16 cellular contexts compared by ENCODE assay signal in the genomic region with DNA sequence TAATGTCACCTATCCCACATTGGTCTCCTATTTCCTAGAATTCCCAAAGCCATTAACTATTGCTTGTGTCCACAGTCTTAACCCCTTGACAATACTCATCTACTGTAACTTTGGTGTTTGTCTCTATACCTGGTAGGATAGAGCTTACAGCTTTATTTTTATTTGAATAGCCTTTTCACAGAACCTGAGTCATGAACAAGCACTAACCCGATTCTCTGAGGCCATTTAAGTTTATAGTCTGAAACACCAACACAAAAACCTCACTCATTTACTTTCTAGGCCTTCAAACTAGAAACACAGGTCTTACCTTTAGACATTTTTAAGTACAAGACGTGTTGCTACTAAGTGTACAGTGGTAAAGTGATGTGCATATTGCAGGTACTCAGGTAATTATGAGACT. TPM values are rescaled to one million over a fixed set of nuclear protein-coding genes. Genes with fewer than 3 reads are reported as not detected.
DNase-seq lines count a peak whose midpoint lies in the region; ATAC-seq, FAIRE-seq and TF ChIP-seq lines count a peak whose summit lies in the region.
"Had no signal": no experiment of that assay in that cellular context is flagged by ENCODE, and none has a peak within 500 bp of the region (broad histone marks: within the 10 kb centered on the region; RNA-seq: fewer than 3 reads in every experiment).

No MANE protein-coding gene starts in this region.

- intact Hi-C loops in left cardiac atrium (cut with DNase I) (no loop called here), HepG2 (cut with micrococcal nuclease; ENCODE audit: unreplicated experiment) (no loop called here)

- H3K27ac Mint-ChIP-seq in activated T-helper 17 cell treated with anti-CD3 and anti-CD28 coated beads, Interleukin-2, amount 50 U/mL, for 72 hours, result peak overlapping the region; percentile 47
- H3K27ac Mint-ChIP-seq in type B pancreatic cell, result no peak overlapping the region

- peaks cover 20% of the 10 kb centered on the region for H3K36me3 ChIP-seq in cardiac muscle cell
- no peaks in the 10 kb centered on the region for H3K36me3 ChIP-seq in hepatocyte (replicated peaks; ENCODE audit: insufficient read depth, low read depth)
- peaks cover 4 to 43% of the 10 kb centered on the region in 2 experiments; a peak in 3 of 5 replicates for H3K36me3 ChIP-seq in HepG2 (replicated peaks in 1 of 2; ENCODE audit: control insufficient read depth in 1 of 2, insufficient read depth in 2 of 2, low read length in 2 of 2)

- 89% methylated on average over 2 of the region's 2 CpGs for WGBS in hepatocyte (ENCODE audit: low lambda C conversion rate, missing lambda C conversion rate)
- 96% methylated on average over 2 of the region's 2 CpGs for WGBS in HepG2 (ENCODE audit: low lambda C conversion rate)

- no peak for DNase-seq in cardiac muscle cell (ENCODE audit: low read depth in 1 of 2, low spot score in 1 of 2)
- no peak for DNase-seq in left cardiac atrium
- no peak for DNase-seq in hepatocyte (ENCODE audit: low spot score)
- DNase-seq in type B pancreatic cell (ENCODE audit: extremely low spot score, unreplicated experiment), result no peak
- DNase-seq in NCI-H2196 (lab: John Stamatoyannopoulos, UW; ENCODE audit: unreplicated experiment), result no peak
- DNase-seq in COLO829 (ENCODE audit: low spot score), result no peak
- no peak for DNase-seq in HepG2 (ENCODE audit: low spot score)
- DNase-seq: activated T-cell treated with anti-CD3 and anti-CD28 coated beads, Interleukin-2, amount 50 U/mL, for 48 hours; amygdala; NCI-H2029; stimulated activated CD4-positive, alpha-beta T cell treated with anti-CD3 and anti-CD28 coated beads, Interleukin-2, amount 100 ng/mL, for 48 hours; T-helper 1 cell; thyroid gland had no signal

- no peak overlapping the region for H3K4me3 ChIP-seq in cardiac muscle cell
- H3K4me3 ChIP-seq in hepatocyte, result no peak overlapping the region
- no peak overlapping the region for H3K4me3 ChIP-seq in HepG2 (replicated peaks in 1 of 3; ENCODE audit: insufficient read depth in 1 of 3, low read depth in 2 of 3, low read length in 3 of 3)
- H3K4me3 ChIP-seq: coronary artery, thyroid gland had no signal

- H3K4me2 ChIP-seq in hepatocyte (peak overlapping the region; percentile 6), HepG2 (ENCODE audit: low read depth, low read length) (no peak overlapping the region)

- peaks cover 78% of the 10 kb centered on the region for H3K36me3 Mint-ChIP-seq in activated T-helper 17 cell treated with anti-CD3 and anti-CD28 coated beads, Interleukin-2, amount 50 U/mL, for 72 hours (ENCODE audit: low read depth)
- peaks cover 29% of the 10 kb centered on the region for H3K36me3 Mint-ChIP-seq in type B pancreatic cell

- no peaks in the 10 kb centered on the region for H3K9me3 ChIP-seq in cardiac muscle cell (ENCODE audit: low read depth)
- H3K9me3 ChIP-seq in hepatocyte (ENCODE audit: low read depth), result no peaks in the 10 kb centered on the region
- H3K9me3 ChIP-seq in HepG2 (ENCODE audit: low read length), result no peaks in the 10 kb centered on the region
- H3K9me3 ChIP-seq: thyroid gland had no signal

- BruUV-seq in HepG2 (replicated peaks; lab: Mats Ljungman, UMichigan), result no TSS peak

- TF ChIP-seq CTCF in cardiac muscle cell (IDR thresholded peaks at IDR 0.05; ENCODE audit: low read depth, low read length) (no peak), hepatocyte (IDR thresholded peaks at IDR 0.05; ENCODE audit: poor library complexity) (no peak), type B pancreatic cell (conservative IDR thresholded peaks at IDR 0.05) (no peak), HepG2 (CRISPR knock-in tag; IDR thresholded peaks at IDR 0.05) (no peak)

- H3K9me3 Mint-ChIP-seq in activated T-helper 17 cell treated with anti-CD3 and anti-CD28 coated beads, Interleukin-2, amount 50 U/mL, for 72 hours, result no peaks in the 10 kb centered on the region
- no peaks in the 10 kb centered on the region for H3K9me3 Mint-ChIP-seq in type B pancreatic cell

- H2AFZ ChIP-seq in hepatocyte (no peak overlapping the region), HepG2 (ENCODE audit: low read length) (no peak overlapping the region)

- TF ChIP-seq POLR2A in HepG2 (IDR thresholded peaks at IDR 0.05; ENCODE audit: insufficient read depth in 1 of 2, low read depth in 2 of 2, low read length in 2 of 2), result no peak

- TF ChIP-seq EP300 in HepG2 (IDR thresholded peaks at IDR 0.05; ENCODE audit: low read depth in 2 of 2, low read length in 2 of 2) (no peak), HepG2 (CRISPR knock-in tag; IDR thresholded peaks at IDR 0.05; ENCODE audit: borderline replicate concordance) (no peak)

- CTCF ChIA-PET in HepG2 (lab: Yijun Ruan, JAX; ENCODE audit: low intra/inter-chr PET ratio, low total read pairs), result no interaction called here

- no peak for ATAC-seq in left cardiac atrium
- ATAC-seq in activated T-helper 17 cell treated with anti-CD3 and anti-CD28 coated beads, Interleukin-2, amount 50 U/mL, for 72 hours (replicated peaks), result no peak
- no peak for ATAC-seq in HepG2
- ATAC-seq: sciatic nerve had no signal

- H3K27me3 ChIP-seq in cardiac muscle cell, result no peaks in the 10 kb centered on the region
- H3K27me3 ChIP-seq in hepatocyte, result no peaks in the 10 kb centered on the region
- H3K27me3 ChIP-seq in HepG2 (ENCODE audit: control insufficient read depth in 1 of 2, insufficient read depth in 2 of 2, low read length in 2 of 2), result no peaks in the 10 kb centered on the region
- H3K27me3 ChIP-seq: thyroid gland had no signal

- no peak for FAIRE-seq in HepG2 (lab: Jason Lieb, UNC)

- no peak for TF ChIP-seq RAD21 in HepG2 (CRISPR knock-in tag; IDR thresholded peaks at IDR 0.05)

- H3K27ac ChIP-seq in cardiac muscle cell, result peak overlapping the region; percentile 22
- no peak overlapping the region for H3K27ac ChIP-seq in hepatocyte
- H3K27ac ChIP-seq in HepG2 (ENCODE audit: extremely low read length, insufficient read depth, low read length), result no peak overlapping the region
- H3K27ac ChIP-seq: coronary artery, thyroid gland had no signal

- H3K27me3 Mint-ChIP-seq in activated T-helper 17 cell treated with anti-CD3 and anti-CD28 coated beads, Interleukin-2, amount 50 U/mL, for 72 hours, result no peaks in the 10 kb centered on the region
- no peaks in the 10 kb centered on the region for H3K27me3 Mint-ChIP-seq in type B pancreatic cell

- peak overlapping the region; percentile 23 for H3K4me3 Mint-ChIP-seq in activated T-helper 17 cell treated with anti-CD3 and anti-CD28 coated beads, Interleukin-2, amount 50 U/mL, for 72 hours
- H3K4me3 Mint-ChIP-seq in type B pancreatic cell, result peak overlapping the region; percentile 3

- POLR2A ChIA-PET in HepG2 (lab: Yijun Ruan, JAX), result no interaction called here

- H3K9ac ChIP-seq in HepG2 (ENCODE audit: insufficient read depth, low read depth, low read length), result no peak overlapping the region

- in situ Hi-C loops in HepG2 (cut with HindIII; ENCODE audit: extremely low pct_ligation_motif_present, low pct_unique_long_range_greater_than_20kb), result no loop called here

- H4K20me1 ChIP-seq in hepatocyte (ENCODE audit: insufficient read depth, poor library complexity, severe bottlenecking) (peaks cover 100% of the 10 kb centered on the region), HepG2 (ENCODE audit: insufficient read depth, low read length) (peaks cover 75% of the 10 kb centered on the region)

- H3K4me1 ChIP-seq in cardiac muscle cell (ENCODE audit: low read depth) (peaks cover 46% of the 10 kb centered on the region), hepatocyte (ENCODE audit: insufficient read depth) (peaks cover 26% of the 10 kb centered on the region), HepG2 (ENCODE audit: insufficient read depth, low read length) (peaks cover 27% of the 10 kb centered on the region)

- no peaks in the 10 kb centered on the region for H3K9me2 ChIP-seq in hepatocyte (replicated peaks; ENCODE audit: insufficient read depth)

- peaks cover 46% of the 10 kb centered on the region for H3K4me1 Mint-ChIP-seq in activated T-helper 17 cell treated with anti-CD3 and anti-CD28 coated beads, Interleukin-2, amount 50 U/mL, for 72 hours
- peaks cover 34% of the 10 kb centered on the region for H3K4me1 Mint-ChIP-seq in type B pancreatic cell (ENCODE audit: unreplicated experiment)

- H3K79me2 ChIP-seq in hepatocyte (peaks cover 100% of the 10 kb centered on the region), HepG2 (ENCODE audit: insufficient read depth, low read length) (peaks cover 99% of the 10 kb centered on the region)

RNA-seq across cellular contexts. Expression of a gene that starts 22.6 kb away (rescaled TPM):
- total RNA-seq in cardiac muscle cell (282 and 286 TPM in 2 replicates), left cardiac atrium (100 to 1,000 TPM; 212 to 342 TPM), hepatocyte (220 and 231 TPM in 2 replicates), type B pancreatic cell (ENCODE audit: low replicate concordance) (224 and 294 TPM in 2 replicates), HepG2 (2016; rRNA removed; fragmentation: Illumina TruSeq; extraction: Trizol) (149 and 210 TPM in 2 replicates)
- polyA plus RNA-seq in cardiac muscle cell (161 and 195 TPM in 2 replicates), hepatocyte (102 and 106 TPM in 2 replicates), HepG2 (2011; rRNA removed) (77.3 and 89.0 TPM in 2 replicates)
- total RNA-seq in activated T-helper 17 cell treated with anti-CD3 and anti-CD28 coated beads, Interleukin-2, amount 50 U/mL, for 72 hours, result 100 to 1,000 TPM; 167 to 175 TPM
- total RNA-seq in HepG2 (2016; cell fraction: cytosol; rRNA removed; fragmentation: Illumina TruSeq; extraction: Trizol; ENCODE audit: low read depth), result 27.1 and 35.7 TPM in 2 replicates
- 145 and 212 TPM in 2 replicates for total RNA-seq in HepG2 (2016; cell fraction: insoluble cytoplasmic fraction; rRNA removed; fragmentation: Illumina TruSeq; extraction: Trizol)
- 84.4 and 87.9 TPM in 2 replicates for total RNA-seq in HepG2 (2016; cell fraction: membrane; rRNA removed; fragmentation: Illumina TruSeq; extraction: Trizol)
- total RNA-seq in HepG2 (2016; cell fraction: nucleus; rRNA removed; fragmentation: Illumina TruSeq; extraction: Trizol), result 98.3 and 111 TPM in 2 replicates
- polyA plus RNA-seq in HepG2 (2011; cell fraction: cytosol; rRNA removed), result 49.1 and 57.0 TPM in 2 replicates
- polyA plus RNA-seq in HepG2 (2011; cell fraction: nucleus; rRNA removed), result 50.7 and 55.7 TPM in 2 replicates
- 65.5 and 78.7 TPM in 2 replicates for polyA plus RNA-seq in HepG2 (2012)
- 15.0 and 20.3 TPM in 2 replicates for polyA plus RNA-seq in HepG2 (2016; cell fraction: cytosol; fragmentation: Illumina TruSeq; extraction: Trizol; ENCODE audit: low read depth)
- 121 and 123 TPM in 2 replicates for polyA plus RNA-seq in HepG2 (2016; cell fraction: insoluble cytoplasmic fraction; fragmentation: Illumina TruSeq; extraction: Trizol; ENCODE audit: low read depth)
- 29.6 and 36.5 TPM in 2 replicates for polyA plus RNA-seq in HepG2 (2016; cell fraction: membrane; fragmentation: Illumina TruSeq; extraction: Trizol; ENCODE audit: low read depth)
- 67.9 and 69.0 TPM in 2 replicates for polyA plus RNA-seq in HepG2 (2016; cell fraction: nucleus; fragmentation: Illumina TruSeq; extraction: Trizol; ENCODE audit: insufficient read depth, low read depth)
- polyA minus RNA-seq in HepG2 (2011; rRNA and poly(A)+ RNA removed; ENCODE audit: low replicate concordance), result 117 and 141 TPM in 2 replicates
- 108 and 126 TPM in 2 replicates for polyA minus RNA-seq in HepG2 (2011; cell fraction: cytosol; rRNA and poly(A)+ RNA removed)
- 187 and 216 TPM in 2 replicates for polyA minus RNA-seq in HepG2 (2011; cell fraction: nucleus; rRNA and poly(A)+ RNA removed)

RNA-seq across cellular contexts. Expression of a gene that starts 52.6 kb away (rescaled TPM):
- total RNA-seq in cardiac muscle cell, result 4.2 and 7.6 TPM in 2 replicates
- 4.7 and 6.3 TPM in 2 replicates for polyA plus RNA-seq in cardiac muscle cell
- 10 to 100 TPM; 14.1 to 17.3 TPM for total RNA-seq in left cardiac atrium
- under 1 TPM; 0.06 to 0.64 TPM for total RNA-seq in activated T-helper 17 cell treated with anti-CD3 and anti-CD28 coated beads, Interleukin-2, amount 50 U/mL, for 72 hours
- total RNA-seq in hepatocyte, result 2.0 and 2.3 TPM in 2 replicates
- polyA plus RNA-seq in hepatocyte, result 2.9 and 3.1 TPM in 2 replicates
- 7.1 and 16.8 TPM in 2 replicates for total RNA-seq in type B pancreatic cell (ENCODE audit: low replicate concordance)
- total RNA-seq in HepG2 (2016; rRNA removed; fragmentation: Illumina TruSeq; extraction: Trizol), result 0.27 TPM in 1 of 2 replicates, not detected in the other
- not detected in 2 replicates for total RNA-seq in HepG2 (2016; cell fraction: cytosol; rRNA removed; fragmentation: Illumina TruSeq; extraction: Trizol; ENCODE audit: low read depth)
- total RNA-seq in HepG2 (2016; cell fraction: insoluble cytoplasmic fraction; rRNA removed; fragmentation: Illumina TruSeq; extraction: Trizol), result 0.11 TPM in 1 of 2 replicates, not detected in the other
- total RNA-seq in HepG2 (2016; cell fraction: membrane; rRNA removed; fragmentation: Illumina TruSeq; extraction: Trizol), result not detected in 2 replicates
- not detected in 2 replicates for total RNA-seq in HepG2 (2016; cell fraction: nucleus; rRNA removed; fragmentation: Illumina TruSeq; extraction: Trizol)
- 0.18 and 0.39 TPM in 2 replicates for polyA plus RNA-seq in HepG2 (2011; rRNA removed)
- 0.05 and 0.23 TPM in 2 replicates for polyA plus RNA-seq in HepG2 (2011; cell fraction: cytosol; rRNA removed)
- 0.18 and 0.38 TPM in 2 replicates for polyA plus RNA-seq in HepG2 (2011; cell fraction: nucleus; rRNA removed)
- 0.21 and 0.28 TPM in 2 replicates for polyA plus RNA-seq in HepG2 (2012)
- polyA plus RNA-seq in HepG2 (2016; cell fraction: cytosol; fragmentation: Illumina TruSeq; extraction: Trizol; ENCODE audit: low read depth), result not detected in 2 replicates
- polyA plus RNA-seq in HepG2 (2016; cell fraction: insoluble cytoplasmic fraction; fragmentation: Illumina TruSeq; extraction: Trizol; ENCODE audit: low read depth), result not detected in 2 replicates
- polyA plus RNA-seq in HepG2 (2016; cell fraction: membrane; fragmentation: Illumina TruSeq; extraction: Trizol; ENCODE audit: low read depth), result not detected in 2 replicates
- 0.48 TPM in 1 of 2 replicates, not detected in the other for polyA plus RNA-seq in HepG2 (2016; cell fraction: nucleus; fragmentation: Illumina TruSeq; extraction: Trizol; ENCODE audit: insufficient read depth, low read depth)
- 0.51 and 1.4 TPM in 2 replicates for polyA minus RNA-seq in HepG2 (2011; rRNA and poly(A)+ RNA removed; ENCODE audit: low replicate concordance)
- not detected in 2 replicates for polyA minus RNA-seq in HepG2 (2011; cell fraction: cytosol; rRNA and poly(A)+ RNA removed)
- polyA minus RNA-seq in HepG2 (2011; cell fraction: nucleus; rRNA and poly(A)+ RNA removed), result 0.13 and 0.87 TPM in 2 replicates
